Comparison of ENCODE assay signal across 10 cellular contexts in the genomic region with DNA sequence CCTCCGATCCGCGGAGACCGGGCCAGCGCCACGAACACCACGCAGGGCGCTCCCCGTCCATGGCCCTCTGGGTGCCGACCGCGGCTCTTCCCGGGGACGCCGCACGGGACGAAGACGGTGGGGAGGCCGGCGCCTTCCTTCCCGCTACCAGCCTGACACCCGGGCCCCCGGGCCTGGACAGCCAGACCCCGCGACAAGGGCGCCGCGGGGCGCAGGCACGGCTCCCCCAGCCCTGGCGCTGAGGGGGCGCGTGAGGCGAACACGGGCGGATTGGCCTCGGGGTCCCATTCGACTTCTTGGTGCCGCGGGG. TPM values are rescaled to one million over a fixed set of nuclear protein-coding genes. Genes with fewer than 3 reads are reported as not detected.
DNase-seq lines count a peak whose midpoint lies in the region; ATAC-seq and TF ChIP-seq lines count a peak whose summit lies in the region.
"Had no signal": no experiment of that assay in that cellular context is flagged by ENCODE, and none has a peak within 500 bp of the region (broad histone marks: within the 10 kb centered on the region; RNA-seq: fewer than 3 reads in every experiment).

No MANE protein-coding gene starts in this region.

- peaks cover 21% of the 10 kb centered on the region for H3K36me3 ChIP-seq in CD8-positive, alpha-beta memory T cell (ENCODE audit: insufficient read depth, low read length)
- peaks cover 24% of the 10 kb centered on the region for H3K36me3 ChIP-seq in RWPE2 (ENCODE audit: low read depth)
- peaks cover 20 to 52% (median 32%) of the 10 kb centered on the region in 3 donors for H3K36me3 ChIP-seq in esophagus squamous epithelium
- H3K36me3 ChIP-seq in prostate gland, result peaks cover 9 to 13% of the 10 kb centered on the region in 2 donors

- TF ChIP-seq CTCF in RWPE2 (IDR thresholded peaks at IDR 0.05; ENCODE audit: poor library complexity, severe bottlenecking), result no peak
- no peak for TF ChIP-seq CTCF in esophagus squamous epithelium (IDR thresholded peaks at IDR 0.05)
- TF ChIP-seq CTCF in prostate gland (IDR thresholded peaks at IDR 0.05), result no peak

- no peaks in the 10 kb centered on the region for H3K9me3 ChIP-seq in CD8-positive, alpha-beta memory T cell (ENCODE audit: low read length)
- no peaks in the 10 kb centered on the region for H3K9me3 ChIP-seq in RWPE2 (ENCODE audit: severe bottlenecking)
- no peaks in the 10 kb centered on the region for H3K9me3 ChIP-seq in esophagus squamous epithelium
- no peaks in the 10 kb centered on the region for H3K9me3 ChIP-seq in prostate gland

- no peak overlapping the region for H3K27ac ChIP-seq in CD8-positive, alpha-beta memory T cell (ENCODE audit: low read depth, low read length)
- H3K27ac ChIP-seq in RWPE2 (ENCODE audit: poor library complexity, severe bottlenecking), result no peak overlapping the region
- peak overlapping the region; percentile 31 to 79 (median 66) for H3K27ac ChIP-seq in esophagus squamous epithelium
- no peak overlapping the region for H3K27ac ChIP-seq in prostate gland

- H3K4me1 ChIP-seq in CD8-positive, alpha-beta memory T cell (ENCODE audit: insufficient read depth, low read length), result peaks cover 28% of the 10 kb centered on the region
- H3K4me1 ChIP-seq in RWPE2 (ENCODE audit: insufficient read depth, poor library complexity, severe bottlenecking) (peaks cover 7% of the 10 kb centered on the region), esophagus squamous epithelium (peaks cover 26 to 63% (median 35%) of the 10 kb centered on the region in 3 donors), prostate gland (replicated peaks) (peaks cover 6% of the 10 kb centered on the region)

- peak overlapping the region in 4 of 8 donors; percentile 38 to 78 (median 51) for H3K27ac Mint-ChIP-seq in CD8-positive, alpha-beta memory T cell

- no peaks in the 10 kb centered on the region for H3K27me3 ChIP-seq in CD8-positive, alpha-beta memory T cell (ENCODE audit: insufficient read depth, low read length, poor library complexity, severe bottlenecking)
- H3K27me3 ChIP-seq in RWPE2 (ENCODE audit: insufficient read depth, poor library complexity, severe bottlenecking) (no peaks in the 10 kb centered on the region), esophagus squamous epithelium (peaks cover 0 to 6% (median 0%) of the 10 kb centered on the region in 4 donors), prostate gland (replicated peaks; ENCODE audit: insufficient read depth) (no peaks in the 10 kb centered on the region)

- H3K9me3 Mint-ChIP-seq in CD8-positive, alpha-beta memory T cell, result no peaks in the 10 kb centered on the region

- POLR2A ChIA-PET in CD8-positive, alpha-beta memory T cell (lab: Charles Lee), result interaction anchor here (1.1 kb wide), 1 partner anchor 55 kb away, joined by 3 read pairs; no protein-coding TSS in a partner anchor

- peak overlapping the region; percentile 88 to 94 (median 90) for H3K4me3 Mint-ChIP-seq in CD8-positive, alpha-beta memory T cell

- H3K27me3 Mint-ChIP-seq in CD8-positive, alpha-beta memory T cell, result peaks cover 0 to 2% of the 10 kb centered on the region in 2 donors

- no peak for DNase-seq in CD8-positive, alpha-beta memory T cell
- no peak for DNase-seq in RWPE2 (ENCODE audit: low spot score)
- no peak for DNase-seq in esophagus squamous epithelium (lab: John Stamatoyannopoulos, UW)
- DNase-seq in prostate gland (ENCODE audit: low spot score), result no peak
- DNase-seq in NCI-H2171 treated with DMSO at 0.1 percent for 48 hours (lab: John Stamatoyannopoulos, UW), result no peak

- no CpG with 5 or more reads among the region's 40 CpGs for WGBS in esophagus squamous epithelium, 2 donors
- WGBS in prostate gland, result 29% methylated on average over 34 of the region's 40 CpGs

- TF ChIP-seq POLR2A in esophagus squamous epithelium (IDR thresholded peaks at IDR 0.05), result no peak
- no peak for TF ChIP-seq POLR2A in prostate gland (IDR thresholded peaks at IDR 0.05)

- peaks cover 18 to 29% (median 21%) of the 10 kb centered on the region in 3 donors for H3K4me1 Mint-ChIP-seq in CD8-positive, alpha-beta memory T cell

- intact Hi-C loops in esophagus squamous epithelium (cut with DNase I), result no loop called here
- intact Hi-C loops in prostate gland (cut with DNase I), result no loop called here

- ATAC-seq in RWPE2 (ENCODE audit: low read depth) (peak; percentile 6; the same call in 1 of the 3 replicates), GM18520 (IDR thresholded peaks at IDR 0.05; ENCODE audit: unreplicated experiment) (no peak), GM21360 (IDR thresholded peaks at IDR 0.05; ENCODE audit: unreplicated experiment) (no peak), GM21526 (IDR thresholded peaks at IDR 0.05; ENCODE audit: low FRiP score, unreplicated experiment) (no peak)

- H3K36me3 Mint-ChIP-seq in CD8-positive, alpha-beta memory T cell, result peaks cover 5 to 44% (median 9%) of the 10 kb centered on the region in 3 donors

- CTCF ChIA-PET in CD8-positive, alpha-beta memory T cell (lab: Charles Lee), result interaction anchor here (0.6 to 1.3 kb wide), 2 partner anchors 16 to 55 kb away, joined by 3 to 5 read pairs; no protein-coding TSS in a partner anchor

- H3K4me3 ChIP-seq in CD8-positive, alpha-beta memory T cell (ENCODE audit: low read length), result peak overlapping the region; percentile 99
- peak overlapping the region; percentile 100 for H3K4me3 ChIP-seq in RWPE2 (ENCODE audit: severe bottlenecking)
- H3K4me3 ChIP-seq in esophagus squamous epithelium, result peak overlapping the region; percentile 80 to 99 (median 90)
- H3K4me3 ChIP-seq in prostate gland, result peak overlapping the region; percentile 84 to 90

RNA-seq across cellular contexts. Expression of gene NOC2L, which starts 0.6 kb away (rescaled TPM):
- 100 to 1,000 TPM; 175 to 187 TPM for total RNA-seq in CD8-positive, alpha-beta memory T cell
- polyA plus RNA-seq in CD8-positive, alpha-beta memory T cell, result 72.3 TPM
- total RNA-seq in esophagus squamous epithelium (10 to 100 TPM; 57.9 to 80.2 (median 60.4) TPM), prostate gland (10 to 100 TPM; 43.2 to 65.5 TPM)

RNA-seq across cellular contexts. Expression of gene KLHL17, which starts 0.7 kb away (rescaled TPM):
- 10 to 100 TPM; 27.6 to 28.6 TPM for total RNA-seq in CD8-positive, alpha-beta memory T cell
- polyA plus RNA-seq in CD8-positive, alpha-beta memory T cell, result 1.4 TPM
- total RNA-seq in esophagus squamous epithelium, result 10 to 100 TPM in 3 of 4 donors, 1 to 10 TPM in 1; 8.7 to 13.8 (median 10.3) TPM
- 10 to 100 TPM; 10.9 to 24.5 TPM for total RNA-seq in prostate gland

RNA-seq across cellular contexts. Expression of gene PLEKHN1, which starts 6.6 kb away (rescaled TPM):
- 1 to 10 TPM; 2.7 to 3.5 TPM for total RNA-seq in CD8-positive, alpha-beta memory T cell
- 0.49 TPM for polyA plus RNA-seq in CD8-positive, alpha-beta memory T cell
- 10 to 100 TPM; 16.8 to 39.6 (median 23.4) TPM for total RNA-seq in esophagus squamous epithelium
- total RNA-seq in prostate gland, result 1 to 10 TPM; 1.4 to 6.4 TPM

RNA-seq across cellular contexts. Expression of gene PERM1, which starts 22.2 kb away (rescaled TPM):
- not detected for total RNA-seq in CD8-positive, alpha-beta memory T cell
- polyA plus RNA-seq in CD8-positive, alpha-beta memory T cell, result not detected
- not detected for total RNA-seq in esophagus squamous epithelium
- 1 to 10 TPM in 1 of 2 donors, under 1 TPM in 1; 0.80 to 3.9 TPM for total RNA-seq in prostate gland
- total RNA-seq: activated CD8-positive, alpha-beta memory T cell treated with anti-CD3 and anti-CD28 coated beads for 36 hours; foreskin keratinocyte had no signal
- polyA plus RNA-seq: foreskin keratinocyte had no signal

RNA-seq across cellular contexts. Expression of gene SAMD11, which starts 36.0 kb away (rescaled TPM):
- not detected for total RNA-seq in CD8-positive, alpha-beta memory T cell
- polyA plus RNA-seq in CD8-positive, alpha-beta memory T cell, result 0.20 TPM
- total RNA-seq in esophagus squamous epithelium (under 1 TPM in 3 of 4 donors, not detected in 1; 0.48 to 0.95 (median 0.57) TPM), prostate gland (10 to 100 TPM in 1 of 2 donors, 1 to 10 TPM in 1; 4.5 to 61.6 TPM)
- total RNA-seq: activated CD8-positive, alpha-beta memory T cell treated with anti-CD3 and anti-CD28 coated beads for 36 hours; foreskin keratinocyte had no signal

Comparison
In these comparisons a context has a peak if more than half of its experiments do, and no peak if none do; other contexts are left out.
1. H3K27ac ChIP-seq: peak in esophagus squamous epithelium (4 of 4); none in CD8-positive, alpha-beta memory T cell (single experiment), RWPE2 (single experiment) and prostate gland (0 of 2).
2. Peak in every context shown above with its lines, with median percentiles within 50 percentile points of each other: H3K4me3 ChIP-seq.